Comparison of ENCODE assay signal across 2 cellular contexts in genomic region chrX:81301877-81302276, GRCh38.
TF ChIP-seq lines count a peak whose summit lies in the region.

No MANE protein-coding gene starts in this region.

TF ChIP-seq in IMR-90, 13 proteins besides CTCF, POLR2A, EP300 and RAD21:
- TF ChIP-seq FOS (IDR thresholded peaks at IDR 0.05; ENCODE audit: low read depth, low read length) = no peak
- no peak for TF ChIP-seq USF2 (IDR thresholded peaks at IDR 0.05; ENCODE audit: low read depth, low read length)
- TF ChIP-seq SMC3 (IDR thresholded peaks at IDR 0.05; ENCODE audit: low read depth, low read length) = no peak
- TF ChIP-seq CEBPB (IDR thresholded peaks at IDR 0.05; ENCODE audit: low read depth, low read length) = no peak
- TF ChIP-seq RCOR1 (IDR thresholded peaks at IDR 0.05; ENCODE audit: insufficient replicate concordance, low read length) = no peak
- TF ChIP-seq MAZ (IDR thresholded peaks at IDR 0.05; ENCODE audit: borderline replicate concordance, low read depth, low read length) = no peak
- no peak for TF ChIP-seq MAFK (IDR thresholded peaks at IDR 0.05; ENCODE audit: low read depth, low read length)

TF ChIP-seq in endothelial cell of umbilical vein, 7 proteins besides CTCF, POLR2A, EP300 and RAD21:
- no peak for TF ChIP-seq POLR2AphosphoS5 (IDR thresholded peaks at IDR 0.05; ENCODE audit: insufficient read depth, low read depth, low read length)
- peak; percentile 15 for TF ChIP-seq JUN (IDR thresholded peaks at IDR 0.05; ENCODE audit: borderline replicate concordance, insufficient read depth, insufficient read length, low read depth)
